Comparison of ENCODE assay signal across 26 cellular contexts in the genomic region with DNA sequence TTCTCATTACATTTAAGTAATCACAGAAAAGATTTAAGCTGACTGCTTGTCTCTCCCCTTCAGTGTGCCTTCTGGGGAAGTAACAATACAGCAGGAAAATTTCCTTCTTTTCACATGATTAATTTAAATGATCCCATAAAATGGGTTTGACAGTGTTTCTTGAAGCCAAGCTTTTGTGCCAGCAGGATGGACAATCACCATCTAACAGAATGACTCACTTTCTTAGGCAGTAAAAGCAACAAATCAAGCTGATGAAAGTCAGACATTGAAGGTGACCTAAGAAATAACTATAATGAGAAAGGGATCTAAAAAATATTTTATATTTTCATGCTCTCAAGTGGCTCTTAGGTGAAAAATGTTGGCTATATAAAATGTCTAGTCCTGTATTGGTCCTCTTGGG.
DNase-seq lines count a peak whose midpoint lies in the region; ATAC-seq and TF ChIP-seq lines count a peak whose summit lies in the region.
"Had no signal": no experiment of that assay in that cellular context is flagged by ENCODE, and none has a peak within 500 bp of the region (broad histone marks: within the 10 kb centered on the region; RNA-seq: fewer than 3 reads in every experiment).

No MANE protein-coding gene starts in this region.

- peak overlapping the region; percentile 61 for H3K27ac ChIP-seq in AG04450 (ENCODE audit: low read depth, low read length)
- H3K27ac ChIP-seq in mesenchymal stem cell (ENCODE audit: low read length, poor library complexity, severe bottlenecking) = no peak overlapping the region
- H3K27ac ChIP-seq: A549; BLaER1 treated with 17β-estradiol and CSF1 and Interleukin-3, amounts not matched to agents 10 nM and 100 nM; gastroesophageal sphincter; hepatocyte; right lobe of liver; SK-N-MC; testis had no signal

- H3K9me3 Mint-ChIP-seq in HFFc6 = no peaks in the 10 kb centered on the region
- no peaks in the 10 kb centered on the region for H3K9me3 Mint-ChIP-seq in effector memory CD8-positive, alpha-beta T cell
- H3K9me3 Mint-ChIP-seq: activated CD4-positive, alpha-beta T cell treated with anti-CD3 and anti-CD28 coated beads, Interleukin-2, amount 10 ng/mL, durations not matched to agents 24 days and 14 days; activated T-cell treated with anti-CD3 and anti-CD28 coated beads, Interleukin-2, amount 50 U/mL, for 4 hours; memory B cell; stimulated activated naive B cell treated with anti-CD40 and anti-IgM and Interleukin-4, amounts not matched to agents 10 μg/mL and 1 μg/mL and 100 μg/mL, for 72 hours had no signal

- peak overlapping the region; percentile 23 for H3K9ac ChIP-seq in mesenchymal stem cell (ENCODE audit: low read length)
- H3K9ac ChIP-seq: BLaER1 treated with 17β-estradiol and CSF1 and Interleukin-3, amounts not matched to agents 10 nM and 100 nM had no signal

- H2AFZ ChIP-seq in mesenchymal stem cell (ENCODE audit: low read depth, low read length) = no peak overlapping the region
- H2AFZ ChIP-seq: hepatocyte had no signal

- peaks cover 46% of the 10 kb centered on the region for H3K36me3 Mint-ChIP-seq in HFFc6 (ENCODE audit: low read depth)
- peaks cover 55% of the 10 kb centered on the region for H3K36me3 Mint-ChIP-seq in effector memory CD8-positive, alpha-beta T cell (ENCODE audit: insufficient read depth)

- H3K4ac ChIP-seq in mesenchymal stem cell (ENCODE audit: low read depth in 1 of 2, low read length in 2 of 2) = no peak overlapping the region

- H2AK5ac ChIP-seq in mesenchymal stem cell (ENCODE audit: low read length, severe bottlenecking) = no peak overlapping the region

- peaks cover 75 to 83% of the 10 kb centered on the region in 2 experiments for H3K36me3 ChIP-seq in mesenchymal stem cell (ENCODE audit: control insufficient read depth in 1 of 2, insufficient read depth in 2 of 2, low read depth in 1 of 2, low read length in 2 of 2)

- H3K27me3 ChIP-seq in AG04450 (ENCODE audit: control insufficient read depth, insufficient read depth, low read length) (no peaks in the 10 kb centered on the region), mesenchymal stem cell (ENCODE audit: control insufficient read depth in 1 of 2, insufficient read depth in 1 of 2, low read length in 2 of 2) (no peaks in the 10 kb centered on the region)
- H3K27me3 ChIP-seq: BLaER1 treated with 17β-estradiol and CSF1 and Interleukin-3, amounts not matched to agents 10 nM and 100 nM; gastroesophageal sphincter; hepatocyte; right lobe of liver; testis had no signal

- no peak overlapping the region for H2BK5ac ChIP-seq in mesenchymal stem cell (ENCODE audit: low read depth, low read length, poor library complexity, severe bottlenecking)

- H3K14ac ChIP-seq in mesenchymal stem cell (ENCODE audit: low read length in 2 of 2) = no peak overlapping the region

- peaks cover 23% of the 10 kb centered on the region for H3K79me1 ChIP-seq in mesenchymal stem cell (replicated peaks; ENCODE audit: low read length, poor library complexity, severe bottlenecking)

- peak overlapping the region; percentile 14 for H4K8ac ChIP-seq in mesenchymal stem cell (ENCODE audit: low read length)

- no peak for TF ChIP-seq CTCF in AG04450 (IDR thresholded peaks at IDR 0.05; ENCODE audit: low read depth, low read length)
- TF ChIP-seq CTCF in HFFc6 (IDR thresholded peaks at IDR 0.05) = no peak

- peaks cover 46% of the 10 kb centered on the region for H3K4me1 Mint-ChIP-seq in HFFc6 (ENCODE audit: low read depth)
- H3K4me1 Mint-ChIP-seq in effector memory CD8-positive, alpha-beta T cell (ENCODE audit: low read depth in 2 of 2) = peaks cover 0 to 6% of the 10 kb centered on the region in 2 donors
- H3K4me1 Mint-ChIP-seq: activated CD4-positive, alpha-beta T cell treated with anti-CD3 and anti-CD28 coated beads, Interleukin-2, amount 10 ng/mL, durations not matched to agents 24 days and 14 days; brain; memory B cell; stimulated activated naive B cell treated with anti-CD40 and anti-IgM and Interleukin-4, amounts not matched to agents 10 μg/mL and 1 μg/mL and 100 μg/mL, for 72 hours had no signal

- no peak for ATAC-seq in effector memory CD8-positive, alpha-beta T cell (replicated peaks)
- ATAC-seq in GM19035 (IDR thresholded peaks at IDR 0.05; ENCODE audit: unreplicated experiment) = no peak
- ATAC-seq: A549; activated T-cell treated with anti-CD3 and anti-CD28 coated beads, Interleukin-2, amount 50 U/mL, for 4 hours; gastroesophageal sphincter; stimulated activated naive B cell treated with anti-CD40 and anti-IgM and Interleukin-4, amounts not matched to agents 10 μg/mL and 1 μg/mL and 100 μg/mL, for 72 hours had no signal

- no peaks in the 10 kb centered on the region; the same call in none of the 2 replicates for H3K27me3 Mint-ChIP-seq in HFFc6 (ENCODE audit: insufficient read depth)
- H3K27me3 Mint-ChIP-seq in effector memory CD8-positive, alpha-beta T cell = no peaks in the 10 kb centered on the region
- H3K27me3 Mint-ChIP-seq: activated CD4-positive, alpha-beta T cell treated with anti-CD3 and anti-CD28 coated beads, Interleukin-2, amount 10 ng/mL, durations not matched to agents 24 days and 14 days; brain; memory B cell; stimulated activated naive B cell treated with anti-CD40 and anti-IgM and Interleukin-4, amounts not matched to agents 10 μg/mL and 1 μg/mL and 100 μg/mL, for 72 hours had no signal

- H2BK12ac ChIP-seq in mesenchymal stem cell (ENCODE audit: low read length in 2 of 2) = no peak overlapping the region

- DNase-seq in AG04450 (ENCODE audit: low read depth, low spot score) (no peak), HFFc6 (peak; percentile 42), dermis blood vessel endothelial cell (peak; percentile 57), mesenchymal stem cell (no peak), SKM-1 treated with dmso at 0.1 percent for 144 hours (lab: John Stamatoyannopoulos, UW; ENCODE audit: unreplicated experiment) (no peak)
- DNase-seq in effector memory CD8-positive, alpha-beta T cell = no peak
- no peak for DNase-seq in activated CD8-positive, alpha-beta memory T cell treated with anti-CD3 and anti-CD28 coated beads, Interleukin-2, amount 50 U/mL, for 48 hours
- DNase-seq: activated CD4-positive, alpha-beta T cell treated with anti-CD3 and anti-CD28 coated beads, Interleukin-2, amount 10 ng/mL, durations not matched to agents 24 days and 14 days; activated gamma-delta T cell treated with Interleukin-2 at 50 U/mL for 16 hours; activated T-cell treated with anti-CD3 and anti-CD28 coated beads, Interleukin-2, amount 50 U/mL, for 4 hours; DMS79; KG1; NCI-H1417 treated with DMSO at 0.1 percent for 48 hours; OCI-M1; posterior cingulate gyrus; right lobe of liver; stimulated activated naive B cell treated with anti-CD40 and anti-IgM and Interleukin-4, amounts not matched to agents 10 μg/mL and 1 μg/mL and 100 μg/mL, for 72 hours; testis had no signal

- CTCF ChIA-PET in AG04450 (lab: Charles Lee) = interaction anchor here (1.4 to 5.1 kb wide), 2 partner anchors 12 to 71 kb away, joined by 4 to 29 read pairs; no protein-coding TSS in a partner anchor

- H3K23ac ChIP-seq in mesenchymal stem cell (ENCODE audit: low read length in 2 of 2) = no peak overlapping the region

- peaks cover 11% of the 10 kb centered on the region for H3K4me1 ChIP-seq in mesenchymal stem cell (ENCODE audit: control insufficient read depth, insufficient read depth, low read depth, low read length)
- H3K4me1 ChIP-seq: A549, gastroesophageal sphincter, right lobe of liver, testis had no signal

- H3K9me3 ChIP-seq in AG04450 (ENCODE audit: control insufficient read depth, insufficient read depth, low read length) (no peaks in the 10 kb centered on the region), mesenchymal stem cell (ENCODE audit: control insufficient read depth, low read length) (no peaks in the 10 kb centered on the region)
- H3K9me3 ChIP-seq: A549; BLaER1 treated with 17β-estradiol and CSF1 and Interleukin-3, amounts not matched to agents 10 nM and 100 nM; gastroesophageal sphincter; right lobe of liver; testis had no signal

- H3K18ac ChIP-seq in mesenchymal stem cell (ENCODE audit: low read depth in 1 of 2, low read length in 2 of 2) = no peak overlapping the region

- H3K4me3 ChIP-seq in AG04450 (ENCODE audit: low read depth, low read length) (no peak overlapping the region), mesenchymal stem cell (ENCODE audit: insufficient read depth in 1 of 2, low read depth in 1 of 2, low read length in 2 of 2) (no peak overlapping the region)
- H3K4me3 ChIP-seq: A549; BLaER1 treated with 17β-estradiol and CSF1 and Interleukin-3, amounts not matched to agents 10 nM and 100 nM; gastroesophageal sphincter; hepatocyte; right lobe of liver; SK-N-MC; testis had no signal

- H3K4me2 ChIP-seq in mesenchymal stem cell (ENCODE audit: low read length, poor library complexity, severe bottlenecking) = no peak overlapping the region
- H3K4me2 ChIP-seq: A549, hepatocyte had no signal

- POLR2A ChIA-PET in AG04450 (lab: Yijun Ruan, JAX) = no interaction called here

- H4K91ac ChIP-seq in mesenchymal stem cell (ENCODE audit: low read length) = no peak overlapping the region

- peak overlapping the region; percentile 94 for H3K27ac Mint-ChIP-seq in HFFc6
- no peak overlapping the region for H3K27ac Mint-ChIP-seq in effector memory CD8-positive, alpha-beta T cell
- H3K27ac Mint-ChIP-seq: activated CD4-positive, alpha-beta T cell treated with anti-CD3 and anti-CD28 coated beads, Interleukin-2, amount 10 ng/mL, durations not matched to agents 24 days and 14 days; memory B cell; stimulated activated naive B cell treated with anti-CD40 and anti-IgM and Interleukin-4, amounts not matched to agents 10 μg/mL and 1 μg/mL and 100 μg/mL, for 72 hours had no signal

- no peak overlapping the region for H2BK120ac ChIP-seq in mesenchymal stem cell (ENCODE audit: low read depth, low read length)

- no peak overlapping the region for H2BK15ac ChIP-seq in mesenchymal stem cell (ENCODE audit: low read depth, poor library complexity, severe bottlenecking)

- no peak overlapping the region for H3K4me3 Mint-ChIP-seq in HFFc6
- no peak overlapping the region for H3K4me3 Mint-ChIP-seq in effector memory CD8-positive, alpha-beta T cell
- H3K4me3 Mint-ChIP-seq: activated CD4-positive, alpha-beta T cell treated with anti-CD3 and anti-CD28 coated beads, Interleukin-2, amount 10 ng/mL, durations not matched to agents 24 days and 14 days; activated T-cell treated with anti-CD3 and anti-CD28 coated beads, Interleukin-2, amount 50 U/mL, for 4 hours; brain; memory B cell; stimulated activated naive B cell treated with anti-CD40 and anti-IgM and Interleukin-4, amounts not matched to agents 10 μg/mL and 1 μg/mL and 100 μg/mL, for 72 hours had no signal

Comparison
In these comparisons a context has a peak if more than half of its experiments do, and no peak if none do; other contexts are left out.
1. DNase-seq: peak in HFFc6 (single experiment) and dermis blood vessel endothelial cell (single experiment); none in AG04450 (single experiment), mesenchymal stem cell (single experiment), effector memory CD8-positive, alpha-beta T cell (0 of 3), SKM-1 treated with dmso at 0.1 percent for 144 hours (single experiment) and activated CD8-positive, alpha-beta memory T cell treated with anti-CD3 and anti-CD28 coated beads, Interleukin-2, amount 50 U/mL, for 48 hours (single experiment).